30 cellular contexts compared by ENCODE assay signal in the genomic region with DNA sequence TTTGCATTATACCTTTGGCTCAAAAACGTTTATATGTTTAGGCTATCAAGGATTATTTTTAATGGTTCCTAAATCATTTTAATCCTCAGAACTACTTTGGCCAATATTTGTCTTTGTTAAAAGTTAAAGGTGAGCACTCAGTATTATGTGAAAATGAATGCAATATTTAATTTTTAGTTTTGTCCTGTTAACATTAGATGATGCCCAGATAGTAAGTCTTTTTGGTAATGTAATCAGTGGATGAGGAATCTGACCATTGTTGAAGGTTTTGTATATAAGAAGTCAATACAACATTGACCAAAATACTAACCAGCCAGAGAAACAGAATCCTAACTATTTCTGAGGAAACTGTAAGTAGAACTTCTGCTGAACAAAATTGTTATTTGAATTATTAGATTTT. TPM values are rescaled to one million over a fixed set of nuclear protein-coding genes. Genes with fewer than 3 reads are reported as not detected.
"Had no signal": no experiment of that assay in that cellular context is flagged by ENCODE, and none has a peak within 500 bp of the region (broad histone marks: within the 10 kb centered on the region; RNA-seq: fewer than 3 reads in every experiment).

A gene with protein sequence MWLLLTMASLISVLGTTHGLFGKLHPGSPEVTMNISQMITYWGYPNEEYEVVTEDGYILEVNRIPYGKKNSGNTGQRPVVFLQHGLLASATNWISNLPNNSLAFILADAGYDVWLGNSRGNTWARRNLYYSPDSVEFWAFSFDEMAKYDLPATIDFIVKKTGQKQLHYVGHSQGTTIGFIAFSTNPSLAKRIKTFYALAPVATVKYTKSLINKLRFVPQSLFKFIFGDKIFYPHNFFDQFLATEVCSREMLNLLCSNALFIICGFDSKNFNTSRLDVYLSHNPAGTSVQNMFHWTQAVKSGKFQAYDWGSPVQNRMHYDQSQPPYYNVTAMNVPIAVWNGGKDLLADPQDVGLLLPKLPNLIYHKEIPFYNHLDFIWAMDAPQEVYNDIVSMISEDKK (plus strand): TSS at position 301 of the 400 bp plus-strand sequence. CDS start 2,856 bp downstream, outside the sequence.

- H3K9me3 ChIP-seq: colonic mucosa, esophagus squamous epithelium, gastrocnemius medialis, left lung, lower lobe of right lung, mucosa of descending colon had no signal

- H3K27me3 ChIP-seq: colonic mucosa, esophagus squamous epithelium, gastrocnemius medialis, heart right ventricle, left lung had no signal

- H3K27ac Mint-ChIP-seq: dendritic cell treated with granulocyte-macrophage colony-stimulating factor and Interleukin-4, amounts not matched to agents 40 ng/mL and 50 ng/mL, for 4 days; effector memory CD8-positive, alpha-beta T cell; endodermal cell; mesothelial cell of epicardium had no signal

- H3K4me1 ChIP-seq: colonic mucosa, esophagus squamous epithelium, gastrocnemius medialis, left lung, lower lobe of right lung had no signal

- ATAC-seq: effector memory CD8-positive, alpha-beta T cell; esophagus mucosa; gastrocnemius medialis; heart right ventricle; left cardiac atrium; left lung; left ventricle myocardium superior; lower lobe of right lung; mucosa of descending colon had no signal

- DNase-seq: colonic mucosa; cortex of kidney; effector CD8-positive, alpha-beta T cell; effector memory CD8-positive, alpha-beta T cell; endodermal cell; erythroblast; esophagus squamous epithelium; foreskin fibroblast; foreskin melanocyte; gastrocnemius medialis; glutamatergic neuron; head of caudate nucleus; heart right ventricle; hippocampal formation; left cardiac atrium; left lung; left ventricle myocardium superior; lower lobe of right lung; mesenchymal stem cell; mucosa of descending colon had no signal

- H3K4me3 ChIP-seq: colonic mucosa, esophagus squamous epithelium, gastrocnemius medialis, heart right ventricle, left lung, lower lobe of right lung, mucosa of descending colon had no signal

- H3K4me3 Mint-ChIP-seq: dendritic cell treated with granulocyte-macrophage colony-stimulating factor and Interleukin-4, amounts not matched to agents 40 ng/mL and 50 ng/mL, for 4 days; effector memory CD8-positive, alpha-beta T cell; endodermal cell; mesothelial cell of epicardium had no signal

- H3K36me3 Mint-ChIP-seq: mesothelial cell of epicardium had no signal

- H3K4me1 Mint-ChIP-seq: endodermal cell, mesothelial cell of epicardium had no signal

- H3K36me3 ChIP-seq: colonic mucosa, esophagus squamous epithelium, gastrocnemius medialis, heart right ventricle, left lung, lower lobe of right lung had no signal

- H3K9me3 Mint-ChIP-seq: dendritic cell treated with granulocyte-macrophage colony-stimulating factor and Interleukin-4, amounts not matched to agents 40 ng/mL and 50 ng/mL, for 4 days; effector memory CD8-positive, alpha-beta T cell; mesothelial cell of epicardium had no signal

- H3K27me3 Mint-ChIP-seq: dendritic cell treated with granulocyte-macrophage colony-stimulating factor and Interleukin-4, amounts not matched to agents 40 ng/mL and 50 ng/mL, for 4 days had no signal

- H3K27ac ChIP-seq: colonic mucosa, epithelial cell of prostate, esophagus squamous epithelium, gastrocnemius medialis, heart right ventricle, left lung, lower lobe of right lung had no signal

RNA-seq across cellular contexts. Expression of the gene that starts here (rescaled TPM):
- total RNA-seq: colonic mucosa, dermis microvascular lymphatic vessel endothelial cell, endodermal cell, esophagus mucosa, heart right ventricle, kidney epithelial cell, left cardiac atrium, left lung, left ventricle myocardium superior, lower leg skin, lower lobe of right lung, lung microvascular endothelial cell, mesenteric fat pad, mesothelial cell of epicardium, mucosa of descending colon had no signal
- polyA plus RNA-seq: keratinocyte had no signal
